8 cellular contexts compared by ENCODE assay signal in genomic region chr11:16785520-16786128, GRCh38. TPM values are rescaled to one million over a fixed set of nuclear protein-coding genes. Genes with fewer than 3 reads are reported as not detected.
DNase-seq lines count a peak whose midpoint lies in the region; ATAC-seq lines count a peak whose summit lies in the region.

No MANE protein-coding gene starts in this region.

- POLR2A ChIA-PET in CD8-positive, alpha-beta memory T cell (lab: Charles Lee) = no interaction called here

- no peaks in the 10 kb centered on the region for H3K27me3 Mint-ChIP-seq in CD8-positive, alpha-beta memory T cell
- H3K27me3 Mint-ChIP-seq in naive B cell = no peaks in the 10 kb centered on the region

- no peaks in the 10 kb centered on the region for H3K27me3 ChIP-seq in CD8-positive, alpha-beta memory T cell (ENCODE audit: insufficient read depth, low read length, poor library complexity, severe bottlenecking)

- peaks cover 0 to 3% (median 0%) of the 10 kb centered on the region in 3 donors for H3K36me3 Mint-ChIP-seq in CD8-positive, alpha-beta memory T cell
- no peaks in the 10 kb centered on the region for H3K36me3 Mint-ChIP-seq in naive B cell

- no peaks in the 10 kb centered on the region for H3K36me3 ChIP-seq in CD8-positive, alpha-beta memory T cell (ENCODE audit: insufficient read depth, low read length)

- no peak overlapping the region for H3K4me3 ChIP-seq in CD8-positive, alpha-beta memory T cell (ENCODE audit: low read length)

- H3K9me3 Mint-ChIP-seq in CD8-positive, alpha-beta memory T cell = no peaks in the 10 kb centered on the region
- no peaks in the 10 kb centered on the region for H3K9me3 Mint-ChIP-seq in naive B cell

- no peaks in the 10 kb centered on the region for H3K9me3 ChIP-seq in CD8-positive, alpha-beta memory T cell (ENCODE audit: low read length)

- peak; percentile 78 for ATAC-seq in GM19351 (IDR thresholded peaks at IDR 0.05; ENCODE audit: unreplicated experiment)
- peak; percentile 83 for ATAC-seq in HG03439 (IDR thresholded peaks at IDR 0.05; ENCODE audit: unreplicated experiment)
- peak; percentile 57 for ATAC-seq in esophagus mucosa
- peak; percentile 61 to 69 for ATAC-seq in naive B cell (ENCODE audit: low read depth in 2 of 2)
- peak; percentile 67 for ATAC-seq in stimulated activated naive CD8-positive, alpha-beta T cell treated with anti-CD3 and anti-CD28 coated beads, Interleukin-15, Interleukin-2, amounts not matched to agents 100 U/mL and 50 U/mL, for 24 hours

- CTCF ChIA-PET in CD8-positive, alpha-beta memory T cell (lab: Charles Lee) = interaction anchor here (0.8 to 3.9 kb wide), 9 partner anchors 9 to 25 kb away, joined by 3 to 12 read pairs (median 4); no protein-coding TSS in a partner anchor

- H3K4me1 ChIP-seq in CD8-positive, alpha-beta memory T cell (ENCODE audit: insufficient read depth, low read length) = no peaks in the 10 kb centered on the region

- H3K4me3 Mint-ChIP-seq in CD8-positive, alpha-beta memory T cell = no peak overlapping the region
- no peak overlapping the region for H3K4me3 Mint-ChIP-seq in naive B cell

- DNase-seq in CD8-positive, alpha-beta memory T cell = peak; percentile 24 to 59 (median 30)
- DNase-seq in NCI-H526 treated with DMSO at 0.1 percent for 48 hours (lab: John Stamatoyannopoulos, UW) (peak; percentile 17), naive B cell (peak; percentile 10)
- peak in 2 of 3 experiments; percentile 22 to 26 for DNase-seq in activated CD8-positive, alpha-beta memory T cell treated with anti-CD3 and anti-CD28 coated beads for 48 hours (ENCODE audit: low read depth in 2 of 3, low spot score in 2 of 3)
- peak; percentile 63 for DNase-seq in stimulated activated naive CD8-positive, alpha-beta T cell treated with anti-CD3 and anti-CD28 coated beads, Interleukin-15, Interleukin-2, amounts not matched to agents 100 U/mL and 50 U/mL, for 24 hours

- no peak overlapping the region for H3K27ac ChIP-seq in CD8-positive, alpha-beta memory T cell (ENCODE audit: low read depth, low read length)

- H3K27ac Mint-ChIP-seq in CD8-positive, alpha-beta memory T cell = no peak overlapping the region
- no peak overlapping the region for H3K27ac Mint-ChIP-seq in naive B cell

- H3K4me1 Mint-ChIP-seq in CD8-positive, alpha-beta memory T cell = peaks cover 0 to 3% (median 0%) of the 10 kb centered on the region in 3 donors
- no peaks in the 10 kb centered on the region for H3K4me1 Mint-ChIP-seq in naive B cell

RNA-seq across cellular contexts. Expression of gene C11orf58, which starts 47.2 kb away (rescaled TPM):
- total RNA-seq in CD8-positive, alpha-beta memory T cell = 100 to 1,000 TPM; 144 to 188 TPM
- 163 TPM for polyA plus RNA-seq in CD8-positive, alpha-beta memory T cell
- total RNA-seq in esophagus mucosa = 60.0 TPM
- 100 to 1,000 TPM; 174 to 230 (median 196) TPM for polyA plus RNA-seq in naive B cell (ENCODE audit: low read depth in 6 of 6)

Comparison
In these comparisons a context has a peak if more than half of its experiments do, and no peak if none do; other contexts are left out.
1. DNase-seq: peak in every context shown above with its lines; median percentile 63 in stimulated activated naive CD8-positive, alpha-beta T cell treated with anti-CD3 and anti-CD28 coated beads, Interleukin-15, Interleukin-2, amounts not matched to agents 100 U/mL and 50 U/mL, for 24 hours; 30 in CD8-positive, alpha-beta memory T cell; 24 in activated CD8-positive, alpha-beta memory T cell treated with anti-CD3 and anti-CD28 coated beads for 48 hours; 17 in NCI-H526 treated with DMSO at 0.1 percent for 48 hours; 10 in naive B cell.